ENCODE assay signal across 2 cellular contexts in genomic region chr17:40617678-40618240, GRCh38.
TF ChIP-seq lines count a peak whose summit lies in the region.

No MANE protein-coding gene starts in this region.

TF ChIP-seq in GM23338, 12 proteins besides CTCF, POLR2A, EP300 and RAD21:
- TF ChIP-seq EZH2phosphoT487 (IDR thresholded peaks at IDR 0.05; ENCODE audit: unreplicated experiment) (no peak), ZNF331 (CRISPR knock-in tag; IDR thresholded peaks at IDR 0.05; ENCODE audit: low read depth) (no peak), EZH2 (IDR thresholded peaks at IDR 0.05; ENCODE audit: low read depth, unreplicated experiment) (no peak), POLR2AphosphoS5 (IDR thresholded peaks at IDR 0.05; ENCODE audit: low read depth) (no peak), REST (IDR thresholded peaks at IDR 0.05; ENCODE audit: unreplicated experiment) (no peak), STAT1 (IDR thresholded peaks at IDR 0.05; ENCODE audit: unreplicated experiment) (no peak)

TF ChIP-seq in GM12878, 131 proteins besides CTCF, POLR2A, EP300 and RAD21 (continues in another document):
- TF ChIP-seq, protein P1, sequence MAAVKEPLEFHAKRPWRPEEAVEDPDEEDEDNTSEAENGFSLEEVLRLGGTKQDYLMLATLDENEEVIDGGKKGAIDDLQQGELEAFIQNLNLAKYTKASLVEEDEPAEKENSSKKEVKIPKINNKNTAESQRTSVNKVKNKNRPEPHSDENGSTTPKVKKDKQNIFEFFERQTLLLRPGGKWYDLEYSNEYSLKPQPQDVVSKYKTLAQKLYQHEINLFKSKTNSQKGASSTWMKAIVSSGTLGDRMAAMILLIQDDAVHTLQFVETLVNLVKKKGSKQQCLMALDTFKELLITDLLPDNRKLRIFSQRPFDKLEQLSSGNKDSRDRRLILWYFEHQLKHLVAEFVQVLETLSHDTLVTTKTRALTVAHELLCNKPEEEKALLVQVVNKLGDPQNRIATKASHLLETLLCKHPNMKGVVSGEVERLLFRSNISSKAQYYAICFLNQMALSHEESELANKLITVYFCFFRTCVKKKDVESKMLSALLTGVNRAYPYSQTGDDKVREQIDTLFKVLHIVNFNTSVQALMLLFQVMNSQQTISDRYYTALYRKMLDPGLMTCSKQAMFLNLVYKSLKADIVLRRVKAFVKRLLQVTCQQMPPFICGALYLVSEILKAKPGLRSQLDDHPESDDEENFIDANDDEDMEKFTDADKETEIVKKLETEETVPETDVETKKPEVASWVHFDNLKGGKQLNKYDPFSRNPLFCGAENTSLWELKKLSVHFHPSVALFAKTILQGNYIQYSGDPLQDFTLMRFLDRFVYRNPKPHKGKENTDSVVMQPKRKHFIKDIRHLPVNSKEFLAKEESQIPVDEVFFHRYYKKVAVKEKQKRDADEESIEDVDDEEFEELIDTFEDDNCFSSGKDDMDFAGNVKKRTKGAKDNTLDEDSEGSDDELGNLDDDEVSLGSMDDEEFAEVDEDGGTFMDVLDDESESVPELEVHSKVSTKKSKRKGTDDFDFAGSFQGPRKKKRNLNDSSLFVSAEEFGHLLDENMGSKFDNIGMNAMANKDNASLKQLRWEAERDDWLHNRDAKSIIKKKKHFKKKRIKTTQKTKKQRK (IDR thresholded peaks at IDR 0.05; ENCODE audit: low read depth, low read length), result no peak
- no peak for TF ChIP-seq SIX5 (IDR thresholded peaks at IDR 0.05; ENCODE audit: low read depth, low read length, severe bottlenecking)
- TF ChIP-seq ATF3 (IDR thresholded peaks at IDR 0.05; ENCODE audit: borderline replicate concordance, extremely low read depth, low read depth, low read length), result no peak
- TF ChIP-seq FOS (IDR thresholded peaks at IDR 0.05; ENCODE audit: borderline replicate concordance, extremely low read depth, insufficient read length), result no peak
- no peak for TF ChIP-seq SP1 (IDR thresholded peaks at IDR 0.05; ENCODE audit: low read depth, low read length)
- TF ChIP-seq HDAC6 (IDR thresholded peaks at IDR 0.05; ENCODE audit: unreplicated experiment), result no peak
- no peak for TF ChIP-seq SRF (IDR thresholded peaks at IDR 0.05; ENCODE audit: low read depth in 2 of 2, low read length in 2 of 2)
- TF ChIP-seq SIN3A (IDR thresholded peaks at IDR 0.05; ENCODE audit: low read depth, low read length), result no peak
- TF ChIP-seq CUX1 (IDR thresholded peaks at IDR 0.05; ENCODE audit: insufficient replicate concordance, low read depth, low read length), result no peak
- TF ChIP-seq MLLT1 (IDR thresholded peaks at IDR 0.05), result peak; percentile 80
- no peak for TF ChIP-seq HDAC2 (IDR thresholded peaks at IDR 0.05)
- no peak for TF ChIP-seq ZSCAN29 (IDR thresholded peaks at IDR 0.05)
- no peak for TF ChIP-seq MYB (IDR thresholded peaks at IDR 0.05; ENCODE audit: borderline replicate concordance, low read depth, low read length)
- TF ChIP-seq RBBP5 (conservative IDR thresholded peaks at IDR 0.05), result no peak
- no peak for TF ChIP-seq SKIL (IDR thresholded peaks at IDR 0.05; ENCODE audit: low read depth, poor library complexity, severe bottlenecking)
- no peak for TF ChIP-seq EZH2 (IDR thresholded peaks at IDR 0.05; ENCODE audit: borderline replicate concordance, control insufficient read depth, low read depth, low read length)
- 0 out of 2 replicates have a peak, but pooled peaks have one; percentile 12 for TF ChIP-seq IKZF1 (conservative IDR thresholded peaks at IDR 0.05)
- TF ChIP-seq, protein P2, sequence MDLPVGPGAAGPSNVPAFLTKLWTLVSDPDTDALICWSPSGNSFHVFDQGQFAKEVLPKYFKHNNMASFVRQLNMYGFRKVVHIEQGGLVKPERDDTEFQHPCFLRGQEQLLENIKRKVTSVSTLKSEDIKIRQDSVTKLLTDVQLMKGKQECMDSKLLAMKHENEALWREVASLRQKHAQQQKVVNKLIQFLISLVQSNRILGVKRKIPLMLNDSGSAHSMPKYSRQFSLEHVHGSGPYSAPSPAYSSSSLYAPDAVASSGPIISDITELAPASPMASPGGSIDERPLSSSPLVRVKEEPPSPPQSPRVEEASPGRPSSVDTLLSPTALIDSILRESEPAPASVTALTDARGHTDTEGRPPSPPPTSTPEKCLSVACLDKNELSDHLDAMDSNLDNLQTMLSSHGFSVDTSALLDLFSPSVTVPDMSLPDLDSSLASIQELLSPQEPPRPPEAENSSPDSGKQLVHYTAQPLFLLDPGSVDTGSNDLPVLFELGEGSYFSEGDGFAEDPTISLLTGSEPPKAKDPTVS (IDR thresholded peaks at IDR 0.05; ENCODE audit: low read depth, low read length), result no peak
- TF ChIP-seq ZBTB33 (IDR thresholded peaks at IDR 0.05), result 0 out of 2 replicates have a peak, but pooled peaks have one; percentile 25
- peak; percentile 58; the same call in 1 of the 2 replicates for TF ChIP-seq SPI1 (IDR thresholded peaks at IDR 0.05; ENCODE audit: borderline replicate concordance, insufficient read depth, low read depth, low read length)
- TF ChIP-seq, protein P3, sequence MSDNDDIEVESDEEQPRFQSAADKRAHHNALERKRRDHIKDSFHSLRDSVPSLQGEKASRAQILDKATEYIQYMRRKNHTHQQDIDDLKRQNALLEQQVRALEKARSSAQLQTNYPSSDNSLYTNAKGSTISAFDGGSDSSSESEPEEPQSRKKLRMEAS (IDR thresholded peaks at IDR 0.05; ENCODE audit: low read depth, low read length), result no peak
- TF ChIP-seq, protein P4, sequence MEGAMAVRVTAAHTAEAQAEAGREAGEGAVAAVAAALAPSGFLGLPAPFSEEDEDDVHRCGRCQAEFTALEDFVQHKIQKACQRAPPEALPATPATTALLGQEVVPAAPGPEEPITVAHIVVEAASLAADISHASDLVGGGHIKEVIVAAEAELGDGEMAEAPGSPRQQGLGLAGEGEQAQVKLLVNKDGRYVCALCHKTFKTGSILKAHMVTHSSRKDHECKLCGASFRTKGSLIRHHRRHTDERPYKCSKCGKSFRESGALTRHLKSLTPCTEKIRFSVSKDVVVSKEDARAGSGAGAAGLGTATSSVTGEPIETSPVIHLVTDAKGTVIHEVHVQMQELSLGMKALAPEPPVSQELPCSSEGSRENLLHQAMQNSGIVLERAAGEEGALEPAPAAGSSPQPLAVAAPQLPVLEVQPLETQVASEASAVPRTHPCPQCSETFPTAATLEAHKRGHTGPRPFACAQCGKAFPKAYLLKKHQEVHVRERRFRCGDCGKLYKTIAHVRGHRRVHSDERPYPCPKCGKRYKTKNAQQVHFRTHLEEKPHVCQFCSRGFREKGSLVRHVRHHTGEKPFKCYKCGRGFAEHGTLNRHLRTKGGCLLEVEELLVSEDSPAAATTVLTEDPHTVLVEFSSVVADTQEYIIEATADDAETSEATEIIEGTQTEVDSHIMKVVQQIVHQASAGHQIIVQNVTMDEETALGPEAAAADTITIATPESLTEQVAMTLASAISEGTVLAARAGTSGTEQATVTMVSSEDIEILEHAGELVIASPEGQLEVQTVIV (IDR thresholded peaks at IDR 0.05; ENCODE audit: borderline replicate concordance, partially characterized antibody), result no peak
- TF ChIP-seq PRDM15 (CRISPR knock-in tag; IDR thresholded peaks at IDR 0.05), result no peak
- peak; percentile 60 for TF ChIP-seq MEF2B (IDR thresholded peaks at IDR 0.05; ENCODE audit: partially characterized antibody, poor library complexity, severe bottlenecking)
